ENCODE assay signal across 12 cellular contexts in genomic region chr21:44982558-44983244, GRCh38. TPM values are rescaled to one million over a fixed set of nuclear protein-coding genes. Genes with fewer than 3 reads are reported as not detected.
A peak's percentile ranks its signal among the peaks of the same experiment; 100 is the strongest.
DNase-seq lines count a peak whose midpoint lies in the region; ATAC-seq, FAIRE-seq and TF ChIP-seq lines count a peak whose summit lies in the region.
"Had no signal": no experiment of that assay in that cellular context is flagged by ENCODE, and none has a peak within 500 bp of the region (broad histone marks: within the 10 kb centered on the region; RNA-seq: fewer than 3 reads in every experiment).

No MANE protein-coding gene starts in this region.

- no peaks in the 10 kb centered on the region for H3K27me3 ChIP-seq in ascending aorta
- H3K27me3 ChIP-seq in left ventricle myocardium inferior (ENCODE audit: low read depth), result no peaks in the 10 kb centered on the region

- POLR2A ChIA-PET in GM10248 (lab: Yijun Ruan, JAX), result no interaction called here

- H3K4me1 ChIP-seq in ascending aorta, result peaks cover 8 to 17% of the 10 kb centered on the region in 2 donors
- peaks cover 39% of the 10 kb centered on the region for H3K4me1 ChIP-seq in left ventricle myocardium inferior

- no peaks in the 10 kb centered on the region for H3K9me3 ChIP-seq in ascending aorta
- no peaks in the 10 kb centered on the region for H3K9me3 ChIP-seq in left ventricle myocardium inferior (replicated peaks)

- FAIRE-seq in urothelium cell line (lab: Jason Lieb, UNC), result no peak
- FAIRE-seq: frontal cortex, GM12878 had no signal

- no peak for TF ChIP-seq CTCF in ascending aorta (IDR thresholded peaks at IDR 0.05)
- no peak for TF ChIP-seq CTCF in left ventricle myocardium inferior (IDR thresholded peaks at IDR 0.05; ENCODE audit: borderline replicate concordance)
- TF ChIP-seq CTCF in GM10248 (IDR thresholded peaks at IDR 0.05; ENCODE audit: control extremely low read depth, extremely low read depth, low read depth, missing control alignments), result no peak

- H3K36me3 ChIP-seq in ascending aorta, result peaks cover 0 to 3% of the 10 kb centered on the region in 2 donors
- H3K36me3 ChIP-seq in left ventricle myocardium inferior, result peaks cover 3% of the 10 kb centered on the region

- peak overlapping the region in 1 of 2 donors; percentile 19 for H3K4me3 ChIP-seq in ascending aorta
- H3K4me3 ChIP-seq in left ventricle myocardium inferior, result no peak overlapping the region
- H3K4me3 ChIP-seq: GM12878 had no signal

- CTCF ChIA-PET in GM10248 (lab: Yijun Ruan, JAX), result no interaction called here

- no peak for ATAC-seq in HG02840 (IDR thresholded peaks at IDR 0.05; ENCODE audit: low FRiP score, unreplicated experiment)
- ATAC-seq: GM12878 had no signal

- peak; percentile 65 for DNase-seq in ELF-1 (ENCODE audit: low read depth, low spot score)
- peak; percentile 43 to 94 for DNase-seq in ascending aorta (ENCODE audit: low spot score in 2 of 2)
- DNase-seq in left ventricle myocardium inferior, result peak; percentile 46
- DNase-seq in pulmonary artery endothelial cell (ENCODE audit: low read depth, low spot score), result peak; percentile 27
- no peak for DNase-seq in GM10248 (ENCODE audit: extremely low spot score)
- no peak for DNase-seq in C1 segment of cervical spinal cord (lab: John Stamatoyannopoulos, UW)
- DNase-seq in urothelium cell line (ENCODE audit: low spot score), result no peak
- DNase-seq: NCI-H774, T-helper 2 cell had no signal

- intact Hi-C loops in ascending aorta (cut with DNase I) (loop anchor here (1.0 to 2.0 kb wide), 2 partner anchors 20 to 36 kb away; no protein-coding TSS in a partner anchor), left ventricle myocardium inferior (cut with micrococcal nuclease) (no loop called here)

- H3K27ac ChIP-seq in ascending aorta, result peak overlapping the region; percentile 84 to 86
- H3K27ac ChIP-seq in left ventricle myocardium inferior (replicated peaks), result peak overlapping the region; percentile 76

RNA-seq across cellular contexts. Expression of gene SLX9, which starts 42.9 kb away (rescaled TPM):
- total RNA-seq in ascending aorta (0.75 TPM), left ventricle myocardium inferior (70.7 TPM), pulmonary artery endothelial cell (33.6 and 33.8 TPM in 2 replicates)

Comparison
In these comparisons a context has a peak if more than half of its experiments do, and no peak if none do; other contexts are left out.
1. DNase-seq: peak in ELF-1 (single experiment), ascending aorta (2 of 2), left ventricle myocardium inferior (single experiment) and pulmonary artery endothelial cell (single experiment); none in GM10248 (single experiment), C1 segment of cervical spinal cord (0 of 14) and urothelium cell line (single experiment).
2. RNA of gene SLX9, which starts 42.9 kb away (total RNA-seq): 70.7 TPM in left ventricle myocardium inferior (single experiment) and 33.6 to 33.8 TPM in pulmonary artery endothelial cell; 0.75 TPM in ascending aorta (single experiment); every median in the first group is over 10 times any median in the second.